Comparison of ENCODE assay signal across 8 cellular contexts in genomic region chr1:227947678-227948492, GRCh38.
A peak's percentile ranks its signal among the peaks of the same experiment; 100 is the strongest.
DNase-seq lines count a peak whose midpoint lies in the region; ATAC-seq and TF ChIP-seq lines count a peak whose summit lies in the region.

Gene WNT9A (minus strand): TSS chr1:227947932. CDS start chr1:227947887, 45 bp downstream.

- H3K9me3 ChIP-seq in muscle layer of colon (ENCODE audit: low read length): no peaks in the 10 kb centered on the region

- H3K27me3 ChIP-seq in muscle layer of colon (ENCODE audit: control insufficient read depth in 1 of 2, insufficient read depth in 2 of 2, low read length in 2 of 2): no peaks in the 10 kb centered on the region

- no peak for ATAC-seq in GM18858 (IDR thresholded peaks at IDR 0.05; ENCODE audit: unreplicated experiment)

- peak within 1 kb of the TSS; percentile 82 for H3K27ac ChIP-seq in muscle layer of colon (ENCODE audit: low read depth, low read length)

- peaks cover 47% of the 10 kb centered on the region for H3K4me1 ChIP-seq in muscle layer of colon (ENCODE audit: insufficient read depth, low read length)

- peak; percentile 75 for DNase-seq in NCI-H748 (lab: John Stamatoyannopoulos, UW; ENCODE audit: unreplicated experiment)
- DNase-seq in NCI-H748 treated with DMSO at 0.1 percent for 48 hours (lab: John Stamatoyannopoulos, UW): no peak
- DNase-seq in HuH-7 (ENCODE audit: low spot score): peak; percentile 79
- peak; percentile 28 for DNase-seq in T1000 (lab: John Stamatoyannopoulos, UW)
- DNase-seq in erythroblast (lab: John Stamatoyannopoulos, UW): peak; percentile 47 to 48
- DNase-seq in foreskin melanocyte: no peak

- H3K9ac ChIP-seq in muscle layer of colon (ENCODE audit: low read length): peak within 1 kb of the TSS; percentile 58

- no peak for TF ChIP-seq POLR2A in erythroblast (IDR thresholded peaks at IDR 0.05; ENCODE audit: low read length)

- peak within 1 kb of the TSS; percentile 69 to 77 for H3K4me3 ChIP-seq in muscle layer of colon (ENCODE audit: low read depth in 1 of 2, low read length in 2 of 2)

- H3K36me3 ChIP-seq in muscle layer of colon (ENCODE audit: insufficient read depth, low read length): no peaks in the 10 kb centered on the region

Comparison
In these comparisons a context has a peak if more than half of its experiments do, and no peak if none do; other contexts are left out.
1. DNase-seq: peak in NCI-H748 (single experiment), HuH-7 (single experiment), T1000 (single experiment) and erythroblast (2 of 2); none in NCI-H748 treated with DMSO at 0.1 percent for 48 hours (single experiment) and foreskin melanocyte (single experiment).